ENCODE assay signal across 8 cellular contexts in genomic region chr11:120303004-120303637, GRCh38. TPM values are rescaled to one million over a fixed set of nuclear protein-coding genes. Genes with fewer than 3 reads are reported as not detected.
DNase-seq lines count a peak whose midpoint lies in the region; TF ChIP-seq lines count a peak whose summit lies in the region.

No MANE protein-coding gene starts in this region.

- 11 to 13% methylated on average over 3 of the region's 3 CpGs for WGBS in lower leg skin, 2 donors

- DNase-seq in DMS79 (lab: John Stamatoyannopoulos, UW) (peak; percentile 23), HEK293T (ENCODE audit: extremely low spot score) (peak; percentile 53), NCI-H2196 treated with DMSO at 0.1 percent for 48 hours (lab: John Stamatoyannopoulos, UW; ENCODE audit: unreplicated experiment) (peak; percentile 40), coronary artery (ENCODE audit: low spot score) (no peak), lower leg skin (ENCODE audit: low spot score in 2 of 2) (peak; percentile 78 to 92), HuH-7.5 (ENCODE audit: low spot score) (no peak)
- peak; percentile 41 to 59 for DNase-seq in activated CD4-positive, alpha-beta T cell treated with anti-CD3 and anti-CD28 coated beads for 4 hours
- peak; percentile 5 to 19 (median 18) for DNase-seq in stimulated activated CD4-positive, alpha-beta T cell treated with anti-CD3 and anti-CD28 coated beads, TNF-alpha, amount 100 ng/mL, for 1 hour (ENCODE audit: low read depth in 3 of 3, low spot score in 1 of 3)

- H3K27ac ChIP-seq in coronary artery, result no peak overlapping the region

- H3K4me3 ChIP-seq in coronary artery, result no peak overlapping the region
- H3K4me3 ChIP-seq in lower leg skin (ENCODE audit: low read depth, poor library complexity, severe bottlenecking), result no peak overlapping the region

- no peak for TF ChIP-seq POLR2A in lower leg skin (IDR thresholded peaks at IDR 0.05)

- TF ChIP-seq CTCF in coronary artery (IDR thresholded peaks at IDR 0.05), result peak; percentile 87
- TF ChIP-seq CTCF in lower leg skin (IDR thresholded peaks at IDR 0.05), result peak in 1 of 3 donors; percentile 58

- CTCF ChIA-PET in HEK293T (lab: Yijun Ruan, JAX), result interaction anchor here (0.7 to 1.8 kb wide), 10 partner anchors 9 to 145 kb away, joined by 3 to 9 read pairs (median 4); no protein-coding TSS in a partner anchor

- POLR2A ChIA-PET in HEK293T (lab: Yijun Ruan, JAX), result no interaction called here

- intact Hi-C loops in lower leg skin (cut with DNase I; ENCODE audit: low total_unique reads), result loop anchor here (10.0 kb wide), 1 partner anchor 128 kb away; no protein-coding TSS in a partner anchor

TF ChIP-seq in HEK293T, 16 proteins besides CTCF, POLR2A, EP300 and RAD21:
- no peak for TF ChIP-seq CTBP1 (IDR thresholded peaks at IDR 0.05; ENCODE audit: borderline replicate concordance)
- no peak for TF ChIP-seq FOXK2 (IDR thresholded peaks at IDR 0.05)
- no peak for TF ChIP-seq NFRKB (IDR thresholded peaks at IDR 0.05)
- TF ChIP-seq HDGF (IDR thresholded peaks at IDR 0.05; ENCODE audit: borderline replicate concordance), result no peak
- TF ChIP-seq ZNF384 (IDR thresholded peaks at IDR 0.05), result no peak
- no peak for TF ChIP-seq ELF4 (IDR thresholded peaks at IDR 0.05)
- no peak for TF ChIP-seq TARDBP (IDR thresholded peaks at IDR 0.05)
TF ChIP-seq in HEK293T: peak in this region for 0.

RNA-seq across cellular contexts. Expression of gene TLCD5, which starts 22.0 kb away (rescaled TPM):
- total RNA-seq in lower leg skin, result 1 to 10 TPM in 3 of 4 donors, under 1 TPM in 1; 0.72 to 1.7 (median 1.5) TPM

RNA-seq across cellular contexts. Expression of gene ARHGEF12, which starts 33.1 kb away (rescaled TPM):
- total RNA-seq in lower leg skin, result 100 to 1,000 TPM; 124 to 153 (median 132) TPM

Comparison
In these comparisons a context has a peak if more than half of its experiments do, and no peak if none do; other contexts are left out.
1. DNase-seq: peak in DMS79 (single experiment), HEK293T (single experiment), NCI-H2196 treated with DMSO at 0.1 percent for 48 hours (single experiment), activated CD4-positive, alpha-beta T cell treated with anti-CD3 and anti-CD28 coated beads for 4 hours (2 of 2), lower leg skin (2 of 2) and stimulated activated CD4-positive, alpha-beta T cell treated with anti-CD3 and anti-CD28 coated beads, TNF-alpha, amount 100 ng/mL, for 1 hour (3 of 3); none in coronary artery (single experiment) and HuH-7.5 (single experiment).